In genomic region chr20:25546048-25546447, GRCh38 we compare ENCODE assay signal across 17 cellular contexts.
"Had no signal": no experiment of that assay in that cellular context is flagged by ENCODE, and none has a peak within 500 bp of the region (broad histone marks: within the 10 kb centered on the region; RNA-seq: fewer than 3 reads in every experiment).

No MANE protein-coding gene starts in this region.

- H3K27ac Mint-ChIP-seq: activated B cell treated with CpG ODN at 0.5 μM for 24 hours; activated CD4-positive, alpha-beta T cell treated with anti-CD3 and anti-CD28 coated beads, Interleukin-2, amount 10 ng/mL, durations not matched to agents 7 days and 5 days; activated naive CD4-positive, alpha-beta T cell treated with anti-CD3 and anti-CD28 coated beads for 36 hours; T-helper 2 cell treated with Interferon-gamma antibody and Interleukin-4, amounts not matched to agents 5 μg/mL and 100 μg/mL, for 36 hours had no signal

- DNase-seq: activated B cell treated with CpG ODN at 0.5 μM for 24 hours; activated CD4-positive, alpha-beta T cell treated with anti-CD3 and anti-CD28 coated beads, Interleukin-2, amount 10 ng/mL, durations not matched to agents 7 days and 5 days; activated CD8-positive, alpha-beta memory T cell treated with anti-CD3 and anti-CD28 coated beads for 24 hours; activated naive CD4-positive, alpha-beta T cell treated with anti-CD3 and anti-CD28 coated beads for 36 hours; caudate nucleus; colonic mucosa; effector CD8-positive, alpha-beta T cell; hippocampal formation; kidney glomerular epithelial cell; stimulated activated CD4-positive, alpha-beta T cell treated with anti-CD3 and anti-CD28 coated beads, Interleukin-4, amount 100 ng/mL, for 4 hours; stomach; SW 1271 had no signal

- H2AFZ ChIP-seq: neural progenitor cell had no signal

- H3K27ac ChIP-seq: colonic mucosa, neural progenitor cell, right atrium auricular region, skin epidermis, stomach, thoracic aorta had no signal

- H3K36me3 ChIP-seq: colonic mucosa, neural progenitor cell, right atrium auricular region, stomach, thoracic aorta had no signal

- H3K27me3 ChIP-seq: colonic mucosa, neural progenitor cell, right atrium auricular region, stomach had no signal

- H3K27me3 Mint-ChIP-seq: activated CD4-positive, alpha-beta T cell treated with anti-CD3 and anti-CD28 coated beads, Interleukin-2, amount 10 ng/mL, durations not matched to agents 7 days and 5 days had no signal

- H3K4me3 Mint-ChIP-seq: activated B cell treated with CpG ODN at 0.5 μM for 24 hours; activated CD4-positive, alpha-beta T cell treated with anti-CD3 and anti-CD28 coated beads, Interleukin-2, amount 10 ng/mL, durations not matched to agents 7 days and 5 days; activated naive CD4-positive, alpha-beta T cell treated with anti-CD3 and anti-CD28 coated beads for 36 hours; neural progenitor cell; T-helper 2 cell treated with Interferon-gamma antibody and Interleukin-4, amounts not matched to agents 5 μg/mL and 100 μg/mL, for 36 hours had no signal

- H3K4me3 ChIP-seq: colonic mucosa, neural progenitor cell, right atrium auricular region, skin epidermis, stomach, thoracic aorta had no signal

- H3K4me1 ChIP-seq: colonic mucosa had no signal

- H3K9ac ChIP-seq: neural progenitor cell had no signal

- H3K4me2 ChIP-seq: neural progenitor cell had no signal

- H3K9me3 Mint-ChIP-seq: activated B cell treated with CpG ODN at 0.5 μM for 24 hours; activated CD4-positive, alpha-beta T cell treated with anti-CD3 and anti-CD28 coated beads, Interleukin-2, amount 10 ng/mL, durations not matched to agents 7 days and 5 days; activated naive CD4-positive, alpha-beta T cell treated with anti-CD3 and anti-CD28 coated beads for 36 hours; T-helper 2 cell treated with Interferon-gamma antibody and Interleukin-4, amounts not matched to agents 5 μg/mL and 100 μg/mL, for 36 hours had no signal

- H3K9me3 ChIP-seq: colonic mucosa, right atrium auricular region, stomach, thoracic aorta had no signal
